Comparison of ENCODE assay signal across 9 cellular contexts in the genomic region with DNA sequence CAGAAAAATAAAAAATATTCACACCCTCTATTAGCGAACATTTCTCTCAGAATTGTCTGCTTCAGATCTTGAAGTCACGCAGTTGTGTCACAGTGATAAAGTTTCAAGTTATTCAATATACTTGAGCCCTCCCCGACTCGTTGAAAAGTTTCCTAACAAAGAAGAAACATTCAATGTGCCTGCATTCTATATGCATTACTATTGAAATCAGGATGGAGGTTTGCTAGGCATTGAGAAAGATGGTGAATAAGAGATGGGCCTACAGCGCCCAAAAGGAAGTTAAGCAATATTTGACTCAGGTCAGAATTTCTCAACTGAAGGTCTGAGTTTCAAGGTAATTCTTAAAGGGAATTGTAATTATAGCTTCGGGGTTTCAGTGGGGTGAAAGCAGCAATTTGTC. TPM values are rescaled to one million over a fixed set of nuclear protein-coding genes. Genes with fewer than 3 reads are reported as not detected.
DNase-seq lines count a peak whose midpoint lies in the region; ATAC-seq and TF ChIP-seq lines count a peak whose summit lies in the region.
"Had no signal": no experiment of that assay in that cellular context is flagged by ENCODE, and none has a peak within 500 bp of the region (broad histone marks: within the 10 kb centered on the region; RNA-seq: fewer than 3 reads in every experiment).

No MANE protein-coding gene starts in this region.

- no peak for TF ChIP-seq EP300 in SK-N-SH (IDR thresholded peaks at IDR 0.05; ENCODE audit: borderline replicate concordance in 1 of 2, low read depth in 1 of 2, low read length in 1 of 2)
- no peak for TF ChIP-seq EP300 in upper lobe of left lung (IDR thresholded peaks at IDR 0.05)

- no peak for ATAC-seq in GM21381 (IDR thresholded peaks at IDR 0.05; ENCODE audit: unreplicated experiment)
- ATAC-seq in upper lobe of left lung (ENCODE audit: low FRiP score in 2 of 2): no peak

- H4K20me1 ChIP-seq in SK-N-SH (ENCODE audit: insufficient read depth) (no peaks in the 10 kb centered on the region), smooth muscle cell (ENCODE audit: low read depth) (no peaks in the 10 kb centered on the region)

- H3K36me3 ChIP-seq in SK-N-SH (replicated peaks in 1 of 2; ENCODE audit: control insufficient read depth in 1 of 2, insufficient read depth in 2 of 2, low read length in 1 of 2): peaks cover 0 to 8% of the 10 kb centered on the region in 2 experiments
- H3K36me3 ChIP-seq in smooth muscle cell (ENCODE audit: low read depth): no peaks in the 10 kb centered on the region
- H3K36me3 ChIP-seq in upper lobe of left lung: peaks cover 0 to 12% (median 0%) of the 10 kb centered on the region in 4 donors

- H3K9me3 ChIP-seq in SK-N-SH (no peaks in the 10 kb centered on the region), smooth muscle cell (replicated peaks; ENCODE audit: low read depth) (no peaks in the 10 kb centered on the region), upper lobe of left lung (no peaks in the 10 kb centered on the region)

- H3K4me1 ChIP-seq in SK-N-SH (ENCODE audit: control insufficient read depth in 1 of 2, insufficient read depth in 2 of 2, low read depth in 1 of 2, low read length in 1 of 2) (peaks cover 0 to 5% of the 10 kb centered on the region in 2 experiments; a peak in 2 of 4 replicates), smooth muscle cell (ENCODE audit: low read depth) (no peaks in the 10 kb centered on the region), upper lobe of left lung (peaks cover 0 to 4% (median 3%) of the 10 kb centered on the region in 4 donors)

- POLR2A ChIA-PET in SK-N-SH (lab: Yijun Ruan, JAX): no interaction called here

- H3K4me2 ChIP-seq in SK-N-SH (no peak overlapping the region), smooth muscle cell (no peak overlapping the region)

- H3K4me3 ChIP-seq in HL-60 (replicated peaks; ENCODE audit: insufficient read depth, low read length): no peak overlapping the region
- no peak overlapping the region for H3K4me3 ChIP-seq in SK-N-SH (ENCODE audit: low read depth in 2 of 2, low read length in 1 of 2)
- H3K4me3 ChIP-seq in fibroblast of the aortic adventitia (ENCODE audit: low read depth, low read length): no peak overlapping the region
- H3K4me3 ChIP-seq in smooth muscle cell: no peak overlapping the region
- no peak overlapping the region for H3K4me3 ChIP-seq in upper lobe of left lung

- 42% methylated on average over 6 of the region's 6 CpGs for WGBS in SK-N-SH (ENCODE audit: low lambda C conversion rate)
- WGBS in smooth muscle cell (ENCODE audit: low lambda C conversion rate): 54% methylated on average over 6 of the region's 6 CpGs
- WGBS in upper lobe of left lung, 2 donors: 27 to 31% methylated on average over 6 of the region's 6 CpGs

- H3K9ac ChIP-seq in SK-N-SH: peak overlapping the region; percentile 5; the same call in 1 of the 2 replicates
- H3K9ac ChIP-seq in smooth muscle cell (ENCODE audit: low read depth): no peak overlapping the region

- TF ChIP-seq RAD21 in SK-N-SH (IDR thresholded peaks at IDR 0.05; ENCODE audit: low read length): no peak

- H3K27ac ChIP-seq in HL-60 (replicated peaks) (peak overlapping the region; percentile 69), SK-N-SH (ENCODE audit: low read depth in 2 of 2, low read length in 1 of 2) (no peak overlapping the region; a peak in 1 of 4 replicates), smooth muscle cell (ENCODE audit: low read depth) (peak overlapping the region; percentile 28), upper lobe of left lung (peak overlapping the region in 1 of 4 donors; percentile 47)

- TF ChIP-seq CTCF in HL-60 (IDR thresholded peaks at IDR 0.05; ENCODE audit: insufficient read depth, low read length): no peak
- no peak for TF ChIP-seq CTCF in SK-N-SH (IDR thresholded peaks at IDR 0.05)
- no peak for TF ChIP-seq CTCF in fibroblast of the aortic adventitia (IDR thresholded peaks at IDR 0.05; ENCODE audit: insufficient read depth, low read length)
- TF ChIP-seq CTCF in smooth muscle cell (IDR thresholded peaks at IDR 0.05; ENCODE audit: borderline replicate concordance, insufficient read depth, poor library complexity, severe bottlenecking): no peak
- no peak for TF ChIP-seq CTCF in upper lobe of left lung (IDR thresholded peaks at IDR 0.05)

- H3K79me2 ChIP-seq in SK-N-SH (ENCODE audit: insufficient read depth): no peaks in the 10 kb centered on the region
- no peaks in the 10 kb centered on the region for H3K79me2 ChIP-seq in smooth muscle cell (ENCODE audit: low read depth)

- H2AFZ ChIP-seq in SK-N-SH (ENCODE audit: low read depth) (peak overlapping the region; percentile 88), smooth muscle cell (ENCODE audit: low read depth) (peak overlapping the region; percentile 56)

- no peak for TF ChIP-seq POLR2A in upper lobe of left lung (IDR thresholded peaks at IDR 0.05)

- no peaks in the 10 kb centered on the region for H3K9me2 ChIP-seq in SK-N-SH

- H3K27me3 ChIP-seq in HL-60 (ENCODE audit: insufficient read depth, poor library complexity, severe bottlenecking): no peaks in the 10 kb centered on the region
- H3K27me3 ChIP-seq in SK-N-SH (ENCODE audit: insufficient read depth): no peaks in the 10 kb centered on the region
- no peaks in the 10 kb centered on the region for H3K27me3 ChIP-seq in smooth muscle cell (ENCODE audit: low read depth)
- H3K27me3 ChIP-seq in upper lobe of left lung: no peaks in the 10 kb centered on the region

- H3F3A ChIP-seq in SK-N-SH (replicated peaks; ENCODE audit: insufficient read depth) (peaks cover 7% of the 10 kb centered on the region), smooth muscle cell (ENCODE audit: low read depth) (no peaks in the 10 kb centered on the region)

- CTCF ChIA-PET in SK-N-SH (lab: Yijun Ruan, JAX): interaction anchor here (0.7 to 1.9 kb wide), 12 partner anchors 11 to 373 kb away, joined by 3 to 7 read pairs (median 3); no protein-coding TSS in a partner anchor

- DNase-seq in HL-60 (ENCODE audit: low read depth in 1 of 2, low spot score in 1 of 2) (peak; percentile 51 to 65), SK-N-SH (no peak), fibroblast of the aortic adventitia (ENCODE audit: low read depth) (peak; percentile 71), smooth muscle cell (lab: John Stamatoyannopoulos, UW; ENCODE audit: unreplicated experiment) (no peak), HuH-7 (ENCODE audit: low spot score) (no peak), upper lobe of left lung (no peak)
- no peak for DNase-seq in activated CD8-positive, alpha-beta memory T cell treated with anti-CD3 and anti-CD28 coated beads, Interleukin-2, amount 50 U/mL, for 48 hours
- DNase-seq: nephron progenitor cell had no signal

TF ChIP-seq in SK-N-SH, 30 proteins besides CTCF, POLR2A, EP300 and RAD21:
- TF ChIP-seq NFIC (IDR thresholded peaks at IDR 0.05; ENCODE audit: borderline replicate concordance) (no peak), SMC3 (IDR thresholded peaks at IDR 0.05; ENCODE audit: low read depth, low read length) (no peak), RFX5 (IDR thresholded peaks at IDR 0.05; ENCODE audit: low read length) (no peak), EZH2phosphoT487 (IDR thresholded peaks at IDR 0.05; ENCODE audit: borderline replicate concordance, low read depth) (no peak), GATA2 (CRISPR knock-in tag; IDR thresholded peaks at IDR 0.05) (no peak), NRF1 (IDR thresholded peaks at IDR 0.05; ENCODE audit: low read depth, low read length) (no peak)
- TF ChIP-seq, protein P1, sequence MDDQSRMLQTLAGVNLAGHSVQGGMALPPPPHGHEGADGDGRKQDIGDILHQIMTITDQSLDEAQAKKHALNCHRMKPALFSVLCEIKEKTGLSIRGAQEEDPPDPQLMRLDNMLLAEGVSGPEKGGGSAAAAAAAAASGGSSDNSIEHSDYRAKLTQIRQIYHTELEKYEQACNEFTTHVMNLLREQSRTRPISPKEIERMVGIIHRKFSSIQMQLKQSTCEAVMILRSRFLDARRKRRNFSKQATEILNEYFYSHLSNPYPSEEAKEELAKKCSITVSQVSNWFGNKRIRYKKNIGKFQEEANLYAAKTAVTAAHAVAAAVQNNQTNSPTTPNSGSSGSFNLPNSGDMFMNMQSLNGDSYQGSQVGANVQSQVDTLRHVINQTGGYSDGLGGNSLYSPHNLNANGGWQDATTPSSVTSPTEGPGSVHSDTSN (IDR thresholded peaks at IDR 0.05): no peak
- TF ChIP-seq, protein P2, sequence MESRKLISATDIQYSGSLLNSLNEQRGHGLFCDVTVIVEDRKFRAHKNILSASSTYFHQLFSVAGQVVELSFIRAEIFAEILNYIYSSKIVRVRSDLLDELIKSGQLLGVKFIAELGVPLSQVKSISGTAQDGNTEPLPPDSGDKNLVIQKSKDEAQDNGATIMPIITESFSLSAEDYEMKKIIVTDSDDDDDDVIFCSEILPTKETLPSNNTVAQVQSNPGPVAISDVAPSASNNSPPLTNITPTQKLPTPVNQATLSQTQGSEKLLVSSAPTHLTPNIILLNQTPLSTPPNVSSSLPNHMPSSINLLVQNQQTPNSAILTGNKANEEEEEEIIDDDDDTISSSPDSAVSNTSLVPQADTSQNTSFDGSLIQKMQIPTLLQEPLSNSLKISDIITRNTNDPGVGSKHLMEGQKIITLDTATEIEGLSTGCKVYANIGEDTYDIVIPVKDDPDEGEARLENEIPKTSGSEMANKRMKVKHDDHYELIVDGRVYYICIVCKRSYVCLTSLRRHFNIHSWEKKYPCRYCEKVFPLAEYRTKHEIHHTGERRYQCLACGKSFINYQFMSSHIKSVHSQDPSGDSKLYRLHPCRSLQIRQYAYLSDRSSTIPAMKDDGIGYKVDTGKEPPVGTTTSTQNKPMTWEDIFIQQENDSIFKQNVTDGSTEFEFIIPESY (IDR thresholded peaks at IDR 0.05; ENCODE audit: borderline replicate concordance, low read depth): no peak

RNA-seq across cellular contexts. Expression of a gene that starts 6.1 kb away (rescaled TPM):
- 0.84 and 1.2 TPM in 2 replicates for polyA plus RNA-seq in SK-N-SH (2012; rRNA removed)
- 1.0 and 1.2 TPM in 2 replicates for polyA plus RNA-seq in SK-N-SH (2012; cell fraction: cytosol; rRNA removed)
- 1.4 and 2.2 TPM in 2 replicates for polyA plus RNA-seq in SK-N-SH (2012; cell fraction: nucleus; rRNA removed)
- 3.9 and 4.2 TPM in 2 replicates for total RNA-seq in fibroblast of the aortic adventitia (ENCODE audit: low replicate concordance)
- total RNA-seq in smooth muscle cell: 2.5 and 2.6 TPM in 2 replicates
- 1.2 and 1.9 TPM in 2 replicates for polyA plus RNA-seq in smooth muscle cell
- total RNA-seq in upper lobe of left lung: 1 to 10 TPM; 2.4 to 8.9 (median 4.1) TPM

RNA-seq across cellular contexts. Expression of a gene that starts 29.9 kb away (rescaled TPM):
- 15.3 and 16.6 TPM in 2 replicates for polyA plus RNA-seq in SK-N-SH (2012; rRNA removed)
- 19.6 and 29.5 TPM in 2 replicates for polyA plus RNA-seq in SK-N-SH (2012; cell fraction: cytosol; rRNA removed)
- polyA plus RNA-seq in SK-N-SH (2012; cell fraction: nucleus; rRNA removed): 3.9 and 11.4 TPM in 2 replicates
- total RNA-seq in fibroblast of the aortic adventitia (ENCODE audit: low replicate concordance): 36.0 and 51.8 TPM in 2 replicates
- total RNA-seq in smooth muscle cell: 25.8 and 42.3 TPM in 2 replicates
- polyA plus RNA-seq in smooth muscle cell: 22.1 and 31.5 TPM in 2 replicates
- total RNA-seq in upper lobe of left lung: 10 to 100 TPM; 12.6 to 38.4 (median 29.1) TPM

Comparison
In these comparisons a context has a peak if more than half of its experiments do, and no peak if none do; other contexts are left out.
1. DNase-seq: peak in HL-60 (2 of 2) and fibroblast of the aortic adventitia (single experiment); none in SK-N-SH (single experiment), smooth muscle cell (single experiment), activated CD8-positive, alpha-beta memory T cell treated with anti-CD3 and anti-CD28 coated beads, Interleukin-2, amount 50 U/mL, for 48 hours (single experiment), HuH-7 (single experiment) and upper lobe of left lung (0 of 2).
2. H3K27ac ChIP-seq: peak in HL-60 (single experiment) and smooth muscle cell (single experiment); none in SK-N-SH (0 of 2).